ENCODE assay signal across 8 cellular contexts in the genomic region with DNA sequence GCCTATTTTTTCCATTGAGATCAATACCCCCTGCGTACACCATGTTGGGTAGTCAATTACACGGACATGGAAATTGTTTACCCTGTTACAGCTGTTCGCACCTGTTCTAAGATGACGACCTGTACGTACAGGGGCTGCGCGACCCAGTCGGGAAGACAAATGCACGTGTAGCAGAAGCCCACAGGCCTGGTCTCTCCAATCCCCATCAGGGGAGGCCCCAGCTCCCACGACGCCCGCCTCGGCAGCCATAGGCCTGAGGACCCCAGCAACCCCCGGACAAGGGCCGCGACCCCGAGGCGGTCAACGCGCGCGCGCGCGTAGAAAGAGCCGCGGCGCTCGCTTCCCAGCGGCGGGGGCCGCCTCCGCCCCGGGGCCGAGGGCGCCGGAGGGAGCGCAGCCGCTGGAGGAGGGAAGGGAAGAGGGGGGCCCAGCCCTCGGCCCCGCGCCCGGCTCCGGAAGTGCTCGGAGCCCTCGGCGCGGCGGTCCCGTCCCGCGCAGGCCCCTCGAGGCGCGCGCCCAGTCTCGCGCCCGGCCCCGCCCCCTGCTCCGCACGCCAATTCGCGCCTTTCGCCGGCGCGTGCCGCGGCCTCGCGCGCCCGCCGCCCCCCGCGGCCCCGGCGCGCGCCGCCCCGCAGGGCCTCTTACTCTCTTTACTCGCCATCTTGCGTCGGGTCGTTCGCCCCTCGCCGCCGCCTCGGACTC.
DNase-seq lines count a peak whose midpoint lies in the region; ATAC-seq and TF ChIP-seq lines count a peak whose summit lies in the region.

No MANE protein-coding gene starts in this region.

- peak overlapping the region; percentile 94 for H3K9ac ChIP-seq in SK-N-MC (ENCODE audit: insufficient read length)

- peak; percentile 41 for ATAC-seq in GM21360 (IDR thresholded peaks at IDR 0.05; ENCODE audit: unreplicated experiment)
- peak; percentile 46 for ATAC-seq in HG03571 (IDR thresholded peaks at IDR 0.05; ENCODE audit: unreplicated experiment)

- H3K36me3 ChIP-seq in SK-N-MC (ENCODE audit: insufficient read depth, low read length), result peaks cover 35% of the 10 kb centered on the region

- peak overlapping the region; percentile 88 for H3K4me3 ChIP-seq in SK-N-MC
- H3K4me3 ChIP-seq in astrocyte of the spinal cord (ENCODE audit: low read depth, low read length), result peak overlapping the region; percentile 85
- peak overlapping the region; percentile 92 for H3K4me3 ChIP-seq in iPS-18c (ENCODE audit: insufficient read depth, low read depth, low read length)

- peak overlapping the region; percentile 95 for H3K27ac ChIP-seq in SK-N-MC

- DNase-seq in D341Med (ENCODE audit: low spot score) (peak; percentile 80), SK-N-MC (ENCODE audit: low read depth, low spot score) (no peak), astrocyte of the spinal cord (ENCODE audit: low read depth, low spot score) (peak; percentile 5), HPDE6-E6E7 (ENCODE audit: extremely low spot score) (no peak)
- peak; percentile 67 for DNase-seq in stimulated activated CD4-positive, alpha-beta T cell treated with anti-CD3 and anti-CD28 coated beads, Interleukin-15, amount 100 ng/mL, for 24 hours

- in situ Hi-C loops in astrocyte of the spinal cord (cut with HindIII; ENCODE audit: low sequenced_read_pairs), result no loop called here

- no peak for TF ChIP-seq CTCF in astrocyte of the spinal cord (IDR thresholded peaks at IDR 0.05; ENCODE audit: low read depth, low read length)

- H3K9me3 ChIP-seq in SK-N-MC (ENCODE audit: low read depth, low read length), result no peaks in the 10 kb centered on the region
- H3K9me3 ChIP-seq in iPS-18c (ENCODE audit: control insufficient read depth, insufficient read depth, low read length), result peaks cover 5% of the 10 kb centered on the region

Comparison
In these comparisons a context has a peak if more than half of its experiments do, and no peak if none do; other contexts are left out.
1. DNase-seq: peak in D341Med (single experiment), astrocyte of the spinal cord (single experiment) and stimulated activated CD4-positive, alpha-beta T cell treated with anti-CD3 and anti-CD28 coated beads, Interleukin-15, amount 100 ng/mL, for 24 hours (single experiment); none in SK-N-MC (single experiment) and HPDE6-E6E7 (single experiment).
2. Peak in every context shown above with its lines, with median percentiles within 50 percentile points of each other: H3K4me3 ChIP-seq.